In genomic region chr6:35532141-35532540, GRCh38 we compare ENCODE assay signal across 5 cellular contexts.
"Had no signal": no experiment of that assay in that cellular context is flagged by ENCODE, and none has a peak within 500 bp of the region (broad histone marks: within the 10 kb centered on the region; RNA-seq: fewer than 3 reads in every experiment).

No MANE protein-coding gene starts in this region.

- H3K27ac ChIP-seq: HL-60 had no signal

- DNase-seq: H9, HCEC 1CT, HFFc6 had no signal

- H3K4me3 ChIP-seq: GM23338 had no signal
